ENCODE assay signal across 1 cellular context in the genomic region with DNA sequence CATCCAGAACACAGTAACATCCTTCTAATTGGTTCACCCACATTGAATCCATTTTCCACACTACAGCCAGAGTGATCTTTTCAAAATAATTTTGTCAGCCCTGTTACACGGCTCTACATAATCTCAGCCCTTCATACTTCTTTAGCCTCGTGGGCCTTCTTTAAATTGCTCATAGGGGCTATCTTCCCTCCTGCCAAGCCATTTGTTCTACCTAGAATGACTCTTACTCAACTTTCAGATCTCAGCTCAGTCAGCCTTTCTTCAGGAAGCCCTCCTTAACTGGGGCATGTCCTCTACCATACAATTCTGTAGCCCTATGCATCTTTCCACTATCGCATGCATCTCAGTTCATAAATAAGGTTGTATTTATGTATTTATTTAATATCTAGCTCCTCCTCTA.
TF ChIP-seq lines count a peak whose summit lies in the region.

No MANE protein-coding gene starts in this region.

TF ChIP-seq in WTC11, 78 proteins besides CTCF, POLR2A, EP300 and RAD21 (continued from another document):
- TF ChIP-seq, protein P1, sequence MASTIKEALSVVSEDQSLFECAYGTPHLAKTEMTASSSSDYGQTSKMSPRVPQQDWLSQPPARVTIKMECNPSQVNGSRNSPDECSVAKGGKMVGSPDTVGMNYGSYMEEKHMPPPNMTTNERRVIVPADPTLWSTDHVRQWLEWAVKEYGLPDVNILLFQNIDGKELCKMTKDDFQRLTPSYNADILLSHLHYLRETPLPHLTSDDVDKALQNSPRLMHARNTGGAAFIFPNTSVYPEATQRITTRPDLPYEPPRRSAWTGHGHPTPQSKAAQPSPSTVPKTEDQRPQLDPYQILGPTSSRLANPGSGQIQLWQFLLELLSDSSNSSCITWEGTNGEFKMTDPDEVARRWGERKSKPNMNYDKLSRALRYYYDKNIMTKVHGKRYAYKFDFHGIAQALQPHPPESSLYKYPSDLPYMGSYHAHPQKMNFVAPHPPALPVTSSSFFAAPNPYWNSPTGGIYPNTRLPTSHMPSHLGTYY (CRISPR knock-in tag; IDR thresholded peaks at IDR 0.05) = no peak
- no peak for TF ChIP-seq JUN (CRISPR knock-in tag; IDR thresholded peaks at IDR 0.05)
